ENCODE assay signal across 1 cellular context in genomic region chr1:85616011-85616705, GRCh38.
TF ChIP-seq lines count a peak whose summit lies in the region.

No MANE protein-coding gene starts in this region.

TF ChIP-seq in GM23338, 12 proteins besides CTCF, POLR2A, EP300 and RAD21 (continued from another document):
- no peak for TF ChIP-seq ZNF462 (CRISPR knock-in tag; IDR thresholded peaks at IDR 0.05)
- no peak for TF ChIP-seq ETS1 (IDR thresholded peaks at IDR 0.05)
- no peak for TF ChIP-seq POLR2AphosphoS5 (IDR thresholded peaks at IDR 0.05; ENCODE audit: low read depth)
- TF ChIP-seq STAT1 (IDR thresholded peaks at IDR 0.05; ENCODE audit: unreplicated experiment): no peak
- TF ChIP-seq NANOG (IDR thresholded peaks at IDR 0.05; ENCODE audit: borderline replicate concordance): no peak
- TF ChIP-seq REST (IDR thresholded peaks at IDR 0.05; ENCODE audit: unreplicated experiment): no peak
- no peak for TF ChIP-seq CREB1 (CRISPR knock-in tag; IDR thresholded peaks at IDR 0.05; ENCODE audit: low read depth)
